Comparison of ENCODE assay signal across 6 cellular contexts in the genomic region with DNA sequence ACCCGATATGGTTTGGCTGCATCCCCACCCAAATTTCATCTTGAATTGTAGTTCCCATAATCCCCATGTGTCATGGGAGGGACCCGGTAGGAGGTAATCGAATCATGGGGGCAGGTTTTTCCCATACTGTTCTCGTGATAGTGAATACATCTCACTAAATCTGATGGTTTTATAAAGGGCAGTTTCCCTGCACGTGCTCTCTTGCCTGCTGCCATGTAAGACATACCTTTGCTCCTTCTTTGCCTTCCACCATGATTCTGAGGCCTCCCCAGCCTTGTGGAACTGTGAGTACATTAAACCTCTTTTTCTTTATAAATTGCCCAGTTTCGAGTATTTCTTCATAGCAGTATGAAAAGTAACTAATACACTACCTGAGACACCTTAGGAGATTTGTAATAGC. TPM values are rescaled to one million over a fixed set of nuclear protein-coding genes. Genes with fewer than 3 reads are reported as not detected.
"Had no signal": no experiment of that assay in that cellular context is flagged by ENCODE, and none has a peak within 500 bp of the region (broad histone marks: within the 10 kb centered on the region; RNA-seq: fewer than 3 reads in every experiment).

No MANE protein-coding gene starts in this region.

RNA-seq across cellular contexts. Expression of gene CLEC18C, which starts 32.8 kb away (rescaled TPM):
- total RNA-seq: sigmoid colon, suprapubic skin, upper lobe of right lung, urinary bladder had no signal
- polyA plus RNA-seq: naive thymus-derived CD8-positive, alpha-beta T cell; right cardiac atrium had no signal
